ENCODE assay signal across 17 cellular contexts in the genomic region with DNA sequence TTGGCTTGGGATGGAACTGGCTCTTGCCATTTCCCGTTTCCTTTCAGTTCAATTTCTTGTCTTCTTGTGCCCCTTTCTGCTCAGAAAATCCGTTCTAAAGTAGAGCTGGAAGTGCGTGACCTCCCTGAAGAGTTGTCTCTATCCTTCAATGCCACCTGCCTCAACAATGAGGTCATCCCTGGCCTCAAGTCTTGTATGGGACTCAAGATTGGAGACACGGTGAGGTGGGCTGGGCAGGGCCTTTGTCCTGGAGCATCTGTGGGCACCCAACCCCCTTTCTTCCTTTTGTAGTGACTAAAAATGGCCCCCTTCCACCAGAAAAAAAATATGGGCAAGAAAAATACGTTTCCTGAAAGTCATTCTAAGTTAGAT.
"Had no signal": no experiment of that assay in that cellular context is flagged by ENCODE, and none has a peak within 500 bp of the region (broad histone marks: within the 10 kb centered on the region; RNA-seq: fewer than 3 reads in every experiment).

No MANE protein-coding gene starts in this region.

- H3K36me3 Mint-ChIP-seq: mesothelial cell of epicardium, natural killer cell had no signal

- H3K27me3 ChIP-seq: colonic mucosa, heart right ventricle, sigmoid colon, stomach had no signal

- H3K27ac ChIP-seq: colonic mucosa, heart right ventricle, sigmoid colon, skin epidermis, stomach had no signal

- DNase-seq: colonic mucosa; dermis blood vessel endothelial cell; heart right ventricle; hypothalamus; mammary epithelial cell; natural killer cell; posterior cingulate gyrus; sigmoid colon; stimulated activated CD4-positive, alpha-beta T cell treated with anti-CD3 and anti-CD28 coated beads, Interleukin-12 subunit alpha, Interleukin-12 subunit beta, amount 100 ng/mL, for 4 hours; stimulated activated naive CD4-positive, alpha-beta T cell; stomach; substantia nigra had no signal

- H3K4me1 Mint-ChIP-seq: natural killer cell had no signal

- H3K4me1 ChIP-seq: colonic mucosa had no signal

- H3K4me3 ChIP-seq: colonic mucosa, heart right ventricle, sigmoid colon, skin epidermis, stomach, thoracic aorta had no signal

- H3K9me3 Mint-ChIP-seq: mesothelial cell of epicardium, natural killer cell had no signal

- H3K9me3 ChIP-seq: colonic mucosa, heart right ventricle, sigmoid colon, stomach, thoracic aorta had no signal

- H3K27ac Mint-ChIP-seq: mesothelial cell of epicardium, natural killer cell had no signal

- ATAC-seq: esophagus mucosa, heart right ventricle, natural killer cell had no signal

- H3K4me3 Mint-ChIP-seq: mesothelial cell of epicardium, natural killer cell, neural crest cell had no signal

- H3K36me3 ChIP-seq: colonic mucosa had no signal
